ENCODE assay signal across 8 cellular contexts in the genomic region with DNA sequence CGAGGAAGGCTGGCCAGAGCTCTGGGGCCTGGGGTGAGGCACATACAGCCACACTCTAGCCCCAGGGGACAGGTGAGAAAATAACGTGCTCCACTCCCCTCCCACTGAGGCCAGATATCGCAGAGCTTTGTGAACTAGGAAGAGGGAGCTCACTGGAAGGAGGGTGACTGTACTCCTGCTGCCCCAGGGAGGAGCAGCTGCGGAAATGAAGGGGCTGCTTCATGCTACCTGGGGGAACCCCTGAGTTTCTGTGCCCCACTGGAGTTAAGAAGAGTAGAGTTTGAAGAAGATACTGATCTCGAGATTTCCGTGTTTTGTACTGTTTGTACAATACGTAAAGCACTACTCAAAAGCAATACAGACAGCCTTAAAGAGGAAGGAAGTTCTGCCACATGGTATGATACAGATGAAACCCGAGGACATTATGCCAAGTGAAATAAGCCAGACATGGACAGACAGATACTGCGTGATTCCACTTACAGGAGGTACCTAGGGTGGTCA.
DNase-seq lines count a peak whose midpoint lies in the region; ATAC-seq and TF ChIP-seq lines count a peak whose summit lies in the region.

No MANE protein-coding gene starts in this region.

- H3K27ac ChIP-seq in SU-DHL-6 (ENCODE audit: low read depth, low read length), result no peak overlapping the region
- peak overlapping the region in 17 of 21 experiments; percentile 28 to 91 (median 69) for H3K27ac ChIP-seq in skin epidermis

- H2AFZ ChIP-seq in SU-DHL-6 (ENCODE audit: low read depth, low read length, severe bottlenecking), result peak overlapping the region; percentile 17

- H3F3A ChIP-seq in SU-DHL-6 (ENCODE audit: insufficient read depth), result no peaks in the 10 kb centered on the region

- no peaks in the 10 kb centered on the region for H3K79me2 ChIP-seq in SU-DHL-6 (ENCODE audit: insufficient read depth, low read length)

- no peak overlapping the region for H3K4me3 ChIP-seq in SU-DHL-6 (ENCODE audit: insufficient read depth, low read length, poor library complexity, severe bottlenecking)
- no peak overlapping the region for H3K4me3 ChIP-seq in skin epidermis

- peaks cover 40% of the 10 kb centered on the region for H3K4me1 Mint-ChIP-seq in activated naive CD8-positive, alpha-beta T cell treated with anti-CD3 and anti-CD28 coated beads, Interleukin-2, amount 50 U/mL, for 24 hours

- H3K27ac Mint-ChIP-seq in activated naive CD8-positive, alpha-beta T cell treated with anti-CD3 and anti-CD28 coated beads, Interleukin-2, amount 50 U/mL, for 24 hours, result peak overlapping the region; percentile 95

- ATAC-seq in GM21390 (IDR thresholded peaks at IDR 0.05; ENCODE audit: unreplicated experiment) (peak; percentile 46), HG02938 (IDR thresholded peaks at IDR 0.05; ENCODE audit: unreplicated experiment) (no peak), GM19455 (IDR thresholded peaks at IDR 0.05; ENCODE audit: unreplicated experiment) (no peak)
- ATAC-seq in activated naive CD8-positive, alpha-beta T cell treated with anti-CD3 and anti-CD28 coated beads, Interleukin-2, amount 50 U/mL, for 24 hours, result peak; percentile 62

- H3K36me3 ChIP-seq in SU-DHL-6 (ENCODE audit: low read length), result no peaks in the 10 kb centered on the region

- no peak for TF ChIP-seq CTCF in SU-DHL-6 (IDR thresholded peaks at IDR 0.05; ENCODE audit: insufficient read depth, low read length, poor library complexity, severe bottlenecking)

- peak overlapping the region; percentile 6; the same call in 1 of the 2 replicates for H3K9ac ChIP-seq in SU-DHL-6 (ENCODE audit: low read length)

- no peaks in the 10 kb centered on the region for H3K9me3 ChIP-seq in SU-DHL-6 (ENCODE audit: insufficient read depth, low read length)

- H3K27me3 Mint-ChIP-seq in activated naive CD8-positive, alpha-beta T cell treated with anti-CD3 and anti-CD28 coated beads, Interleukin-2, amount 50 U/mL, for 24 hours, result no peaks in the 10 kb centered on the region

- peak overlapping the region; percentile 67 for H3K4me3 Mint-ChIP-seq in activated naive CD8-positive, alpha-beta T cell treated with anti-CD3 and anti-CD28 coated beads, Interleukin-2, amount 50 U/mL, for 24 hours

- H3K4me2 ChIP-seq in SU-DHL-6 (ENCODE audit: low read depth, low read length, poor library complexity, severe bottlenecking), result peak overlapping the region; percentile 13

- no peaks in the 10 kb centered on the region for H3K9me3 Mint-ChIP-seq in activated naive CD8-positive, alpha-beta T cell treated with anti-CD3 and anti-CD28 coated beads, Interleukin-2, amount 50 U/mL, for 24 hours

- peaks cover 12% of the 10 kb centered on the region for H3K36me3 Mint-ChIP-seq in activated naive CD8-positive, alpha-beta T cell treated with anti-CD3 and anti-CD28 coated beads, Interleukin-2, amount 50 U/mL, for 24 hours (ENCODE audit: low read depth)

- H4K20me1 ChIP-seq in SU-DHL-6 (ENCODE audit: low read depth, low read length), result no peaks in the 10 kb centered on the region

- no peaks in the 10 kb centered on the region for H3K9me2 ChIP-seq in SU-DHL-6 (replicated peaks; ENCODE audit: insufficient read depth, low read length)

- no peaks in the 10 kb centered on the region for H3K27me3 ChIP-seq in SU-DHL-6 (ENCODE audit: low read length)

- peak; percentile 51 for DNase-seq in activated naive CD8-positive, alpha-beta T cell treated with anti-CD3 and anti-CD28 coated beads, Interleukin-2, amount 50 U/mL, for 24 hours
- DNase-seq in NCI-H187 treated with DMSO at 0.1 percent for 48 hours (lab: John Stamatoyannopoulos, UW) (no peak), amniotic stem cell (lab: John Stamatoyannopoulos, UW) (no peak)

Comparison
In these comparisons a context has a peak if more than half of its experiments do, and no peak if none do; other contexts are left out.
1. ATAC-seq: peak in GM21390 (single experiment) and activated naive CD8-positive, alpha-beta T cell treated with anti-CD3 and anti-CD28 coated beads, Interleukin-2, amount 50 U/mL, for 24 hours (single experiment); none in HG02938 (single experiment) and GM19455 (single experiment).